13 cellular contexts compared by ENCODE assay signal in genomic region chr10:102626026-102626686, GRCh38. TPM values are rescaled to one million over a fixed set of nuclear protein-coding genes. Genes with fewer than 3 reads are reported as not detected.
DNase-seq lines count a peak whose midpoint lies in the region; ATAC-seq, FAIRE-seq and TF ChIP-seq lines count a peak whose summit lies in the region.
"Had no signal": no experiment of that assay in that cellular context is flagged by ENCODE, and none has a peak within 500 bp of the region (broad histone marks: within the 10 kb centered on the region; RNA-seq: fewer than 3 reads in every experiment).

No MANE protein-coding gene starts in this region.

- no peaks in the 10 kb centered on the region for H3K79me1 ChIP-seq in mesendoderm (ENCODE audit: low read length)

- H3K9me2 ChIP-seq in GM23248 (ENCODE audit: insufficient read depth), result no peaks in the 10 kb centered on the region

- no peak overlapping the region for H3K4ac ChIP-seq in mesendoderm (ENCODE audit: low read depth, low read length)

- H3K27me3 ChIP-seq in CD4-positive, alpha-beta memory T cell (ENCODE audit: insufficient read depth, low read length), result no peaks in the 10 kb centered on the region
- H3K27me3 ChIP-seq in astrocyte (ENCODE audit: insufficient read depth, low read length) (no peaks in the 10 kb centered on the region), mesendoderm (ENCODE audit: insufficient read depth, low read length, poor library complexity) (no peaks in the 10 kb centered on the region), GM23248 (replicated peaks; ENCODE audit: insufficient read depth) (no peaks in the 10 kb centered on the region)
- H3K27me3 ChIP-seq: BE2C had no signal

- peaks cover 13% of the 10 kb centered on the region for H3F3A ChIP-seq in GM23248 (ENCODE audit: insufficient read depth)

- no peak overlapping the region for H3K9ac ChIP-seq in astrocyte (ENCODE audit: low read length)
- H3K9ac ChIP-seq in mesendoderm (ENCODE audit: low read length), result no peak overlapping the region
- no peak overlapping the region for H3K9ac ChIP-seq in GM23248

- no peak overlapping the region for H3K18ac ChIP-seq in mesendoderm (ENCODE audit: low read length)

- H3K36me3 ChIP-seq in CD4-positive, alpha-beta memory T cell (ENCODE audit: insufficient read depth, low read length), result peaks cover 4% of the 10 kb centered on the region
- H3K36me3 ChIP-seq in astrocyte (ENCODE audit: insufficient read depth, low read length), result no peaks in the 10 kb centered on the region
- no peaks in the 10 kb centered on the region for H3K36me3 ChIP-seq in mesendoderm (ENCODE audit: control insufficient read depth, insufficient read depth, low read length)
- no peaks in the 10 kb centered on the region for H3K36me3 ChIP-seq in GM23248 (ENCODE audit: low read depth)
- H3K36me3 ChIP-seq: BE2C had no signal

- peak overlapping the region; percentile 10 for H2AK5ac ChIP-seq in mesendoderm (ENCODE audit: low read length)

- H4K5ac ChIP-seq in mesendoderm (ENCODE audit: low read length), result no peak overlapping the region

- H3K56ac ChIP-seq in mesendoderm (ENCODE audit: low read length), result peak overlapping the region; percentile 3

- H3K4me1 ChIP-seq in CD4-positive, alpha-beta memory T cell (ENCODE audit: insufficient read depth, low read length), result peaks cover 8% of the 10 kb centered on the region
- H3K4me1 ChIP-seq in astrocyte (ENCODE audit: insufficient read depth, low read length) (peaks cover 55% of the 10 kb centered on the region), mesendoderm (ENCODE audit: control insufficient read depth, low read depth, low read length) (peaks cover 30% of the 10 kb centered on the region), GM23248 (ENCODE audit: insufficient read depth) (peaks cover 50% of the 10 kb centered on the region)

- H3K36me3 Mint-ChIP-seq in CD4-positive, alpha-beta memory T cell, result peaks cover 6 to 19% of the 10 kb centered on the region in 2 donors
- peaks cover 6% of the 10 kb centered on the region for H3K36me3 Mint-ChIP-seq in astrocyte (ENCODE audit: low read depth, unreplicated experiment)
- no peaks in the 10 kb centered on the region for H3K36me3 Mint-ChIP-seq in stimulated activated effector memory CD8-positive, alpha-beta T cell treated with anti-CD3 and anti-CD28 coated beads, Interleukin-12 subunit alpha, Interleukin-12 subunit beta, amount 100 ng/mL, for 72 hours

- POLR2A ChIA-PET in CD4-positive, alpha-beta memory T cell (lab: Charles Lee; ENCODE audit: partially characterized antibody), result interaction anchor here (1.5 to 2.8 kb wide), 4 partner anchors 9 to 48 kb away, joined by 4 to 8 read pairs (median 4); partner anchors contain the start of gene TRIM8

- H4K20me1 ChIP-seq in astrocyte (ENCODE audit: insufficient read depth, low read length) (no peaks in the 10 kb centered on the region), GM23248 (ENCODE audit: insufficient read depth) (no peaks in the 10 kb centered on the region)

- CTCF ChIA-PET in CD4-positive, alpha-beta memory T cell (lab: Charles Lee; ENCODE audit: partially characterized antibody), result no interaction called here

- H3K23ac ChIP-seq in mesendoderm (ENCODE audit: low read length), result no peak overlapping the region

- no peak overlapping the region for H2AFZ ChIP-seq in astrocyte (ENCODE audit: low read depth, low read length)
- no peak overlapping the region for H2AFZ ChIP-seq in GM23248

- no peak overlapping the region for H2BK120ac ChIP-seq in mesendoderm (ENCODE audit: low read depth, low read length)

- no peak for DNase-seq in CD4-positive, alpha-beta memory T cell
- no peak for DNase-seq in astrocyte (ENCODE audit: low read depth)
- peak; percentile 51 for DNase-seq in mesendoderm
- no peak for DNase-seq in stimulated activated effector memory CD8-positive, alpha-beta T cell treated with anti-CD3 and anti-CD28 coated beads, Interleukin-12 subunit alpha, Interleukin-12 subunit beta, amount 100 ng/mL, for 72 hours (ENCODE audit: low spot score in 2 of 2)
- no peak for DNase-seq in GM19239 (ENCODE audit: insufficient read length, low spot score)
- no peak for DNase-seq in GM23248
- DNase-seq in NOMO-1 treated with DMSO at 0.1 percent for 48 hours (lab: John Stamatoyannopoulos, UW; ENCODE audit: unreplicated experiment), result no peak
- DNase-seq: activated gamma-delta T cell treated with Interleukin-2 at 50 U/mL for 16 hours; BE2C; naive thymus-derived CD4-positive, alpha-beta T cell; stimulated activated CD4-positive, alpha-beta T cell treated with anti-CD3 and anti-CD28 coated beads, Interleukin-15, amount 100 ng/mL, for 24 hours had no signal

- FAIRE-seq in astrocyte (lab: Jason Lieb, UNC) (no peak), GM19239 (lab: Jason Lieb, UNC) (no peak)

- peaks cover 0 to 8% (median 3%) of the 10 kb centered on the region in 4 donors for H3K4me1 Mint-ChIP-seq in CD4-positive, alpha-beta memory T cell
- peaks cover 66% of the 10 kb centered on the region for H3K4me1 Mint-ChIP-seq in astrocyte (ENCODE audit: low read depth, unreplicated experiment)
- H3K4me1 Mint-ChIP-seq in stimulated activated effector memory CD8-positive, alpha-beta T cell treated with anti-CD3 and anti-CD28 coated beads, Interleukin-12 subunit alpha, Interleukin-12 subunit beta, amount 100 ng/mL, for 72 hours, result peaks cover 6% of the 10 kb centered on the region

- in situ Hi-C loops in GM23248 (cut with MboI), result no loop called here

- H3K79me2 ChIP-seq in astrocyte (ENCODE audit: insufficient read depth, low read length) (no peaks in the 10 kb centered on the region), mesendoderm (ENCODE audit: control insufficient read depth, insufficient read depth, low read length) (no peaks in the 10 kb centered on the region), GM23248 (ENCODE audit: insufficient read depth) (no peaks in the 10 kb centered on the region)

- peak overlapping the region in 4 of 7 donors; percentile 37 to 83 (median 71) for H3K27ac Mint-ChIP-seq in CD4-positive, alpha-beta memory T cell
- H3K27ac Mint-ChIP-seq in astrocyte (ENCODE audit: unreplicated experiment), result peak overlapping the region; percentile 99
- peak overlapping the region; percentile 73 for H3K27ac Mint-ChIP-seq in stimulated activated effector memory CD8-positive, alpha-beta T cell treated with anti-CD3 and anti-CD28 coated beads, Interleukin-12 subunit alpha, Interleukin-12 subunit beta, amount 100 ng/mL, for 72 hours
- H3K27ac Mint-ChIP-seq: T-helper 1 cell treated with Interleukin-12 subunit alpha and Interleukin-12 subunit beta and Interleukin-4 antibody, amounts not matched to agents 30 μg/mL and 1 μg/mL, for 36 hours had no signal

- no peaks in the 10 kb centered on the region for H3K27me3 Mint-ChIP-seq in CD4-positive, alpha-beta memory T cell
- no peaks in the 10 kb centered on the region for H3K27me3 Mint-ChIP-seq in astrocyte (ENCODE audit: low read depth, unreplicated experiment)
- H3K27me3 Mint-ChIP-seq: naive thymus-derived CD4-positive, alpha-beta T cell had no signal

- H3K9me3 ChIP-seq in CD4-positive, alpha-beta memory T cell (ENCODE audit: control insufficient read depth in 1 of 2, low read length in 2 of 2), result no peaks in the 10 kb centered on the region
- H3K9me3 ChIP-seq in astrocyte (ENCODE audit: insufficient read depth, low read depth, low read length) (peaks cover 4% of the 10 kb centered on the region), GM23248 (ENCODE audit: low read depth) (no peaks in the 10 kb centered on the region)
- H3K9me3 ChIP-seq: BE2C had no signal

- H3K27ac ChIP-seq in CD4-positive, alpha-beta memory T cell (ENCODE audit: low read depth, low read length), result no peak overlapping the region
- H3K27ac ChIP-seq in astrocyte (ENCODE audit: low read depth, low read length), result no peak overlapping the region
- H3K27ac ChIP-seq in mesendoderm (ENCODE audit: low read depth, low read length), result no peak overlapping the region
- H3K27ac ChIP-seq in GM23248, result no peak overlapping the region

- no peak for TF ChIP-seq CTCF in astrocyte (IDR thresholded peaks at IDR 0.05; ENCODE audit: insufficient read depth, low read depth, low read length)

- intact Hi-C loops in CD4-positive, alpha-beta memory T cell (cut with micrococcal nuclease), result no loop called here

- ATAC-seq in stimulated activated effector memory CD8-positive, alpha-beta T cell treated with anti-CD3 and anti-CD28 coated beads, Interleukin-12 subunit alpha, Interleukin-12 subunit beta, amount 100 ng/mL, for 72 hours, result no peak
- no peak for ATAC-seq in activated CD4-positive, CD25-positive, alpha-beta regulatory T cell treated with anti-CD3 and anti-CD28 coated beads, Interleukin-2, amount 50 U/mL, for 24 hours
- ATAC-seq: naive thymus-derived CD4-positive, alpha-beta T cell had no signal

- WGBS in mesendoderm (ENCODE audit: extremely low coverage, insufficient coverage, low lambda C conversion rate), result no CpG with 5 or more reads among the region's 10 CpGs
- WGBS in GM23248 (ENCODE audit: low coverage in 1 of 2, low lambda C conversion rate in 2 of 2, missing lambda C conversion rate in 2 of 2), 2 experiments, result 88 to 89% methylated on average over 9 to 10 of the region's 10 CpGs

- no peak overlapping the region for H2BK15ac ChIP-seq in mesendoderm (replicated peaks; ENCODE audit: low read depth)

- H4K8ac ChIP-seq in mesendoderm (ENCODE audit: low read depth, low read length), result no peak overlapping the region

- no peak overlapping the region for H3K4me2 ChIP-seq in astrocyte (ENCODE audit: low read length)
- H3K4me2 ChIP-seq in mesendoderm (ENCODE audit: low read length), result no peak overlapping the region
- no peak overlapping the region for H3K4me2 ChIP-seq in GM23248 (ENCODE audit: unreplicated experiment)

- H3K9me3 Mint-ChIP-seq in CD4-positive, alpha-beta memory T cell, result no peaks in the 10 kb centered on the region
- no peaks in the 10 kb centered on the region for H3K9me3 Mint-ChIP-seq in astrocyte (ENCODE audit: unreplicated experiment)
- H3K9me3 Mint-ChIP-seq in stimulated activated effector memory CD8-positive, alpha-beta T cell treated with anti-CD3 and anti-CD28 coated beads, Interleukin-12 subunit alpha, Interleukin-12 subunit beta, amount 100 ng/mL, for 72 hours, result no peaks in the 10 kb centered on the region
- H3K9me3 Mint-ChIP-seq: T-helper 1 cell treated with Interleukin-12 subunit alpha and Interleukin-12 subunit beta and Interleukin-4 antibody, amounts not matched to agents 30 μg/mL and 1 μg/mL, for 36 hours had no signal

- H2BK5ac ChIP-seq in mesendoderm (ENCODE audit: low read length), result no peak overlapping the region

- H3K4me3 ChIP-seq in CD4-positive, alpha-beta memory T cell (ENCODE audit: low read length in 2 of 2), result no peak overlapping the region
- H3K4me3 ChIP-seq in astrocyte (ENCODE audit: insufficient read depth, low read depth, low read length), result no peak overlapping the region
- H3K4me3 ChIP-seq in mesendoderm (ENCODE audit: low read length), result no peak overlapping the region
- no peak overlapping the region for H3K4me3 ChIP-seq in GM23248

- no peak overlapping the region for H3K4me3 Mint-ChIP-seq in CD4-positive, alpha-beta memory T cell
- no peak overlapping the region for H3K4me3 Mint-ChIP-seq in astrocyte (ENCODE audit: unreplicated experiment)
- H3K4me3 Mint-ChIP-seq in stimulated activated effector memory CD8-positive, alpha-beta T cell treated with anti-CD3 and anti-CD28 coated beads, Interleukin-12 subunit alpha, Interleukin-12 subunit beta, amount 100 ng/mL, for 72 hours, result no peak overlapping the region
- H3K4me3 Mint-ChIP-seq: naive thymus-derived CD4-positive, alpha-beta T cell; T-helper 1 cell treated with Interleukin-12 subunit alpha and Interleukin-12 subunit beta and Interleukin-4 antibody, amounts not matched to agents 30 μg/mL and 1 μg/mL, for 36 hours had no signal

RNA-seq across cellular contexts. Expression of gene TRIM8, which starts 18.1 kb away (rescaled TPM):
- total RNA-seq in CD4-positive, alpha-beta memory T cell, result 10 to 100 TPM; 68.4 to 71.6 TPM
- 10 to 100 TPM; 33.0 to 56.4 TPM for polyA plus RNA-seq in CD4-positive, alpha-beta memory T cell
- 103 and 117 TPM in 2 replicates for total RNA-seq in astrocyte
- 22.6 TPM for polyA plus RNA-seq in mesendoderm (2013, experiment 1 of 2)
- 23.2 TPM for polyA plus RNA-seq in mesendoderm (2013, experiment 2 of 2)
- 108 and 114 TPM in 2 replicates for total RNA-seq in GM23248 (2014; rRNA removed; shearing (Covaris generic))
- polyA plus RNA-seq in GM23248 (2016; fragmentation: Nextera tagmentation; extraction: Ambion mirVana), result 35.6 and 37.5 TPM in 2 replicates
